11 cellular contexts compared by ENCODE assay signal in genomic region chr17:45143101-45143670, GRCh38. TPM values are rescaled to one million over a fixed set of nuclear protein-coding genes. Genes with fewer than 3 reads are reported as not detected.
DNase-seq lines count a peak whose midpoint lies in the region; ATAC-seq and TF ChIP-seq lines count a peak whose summit lies in the region.
"Had no signal": no experiment of that assay in that cellular context is flagged by ENCODE, and none has a peak within 500 bp of the region (broad histone marks: within the 10 kb centered on the region; RNA-seq: fewer than 3 reads in every experiment).

No MANE protein-coding gene starts in this region.

- H3K36me3 ChIP-seq in thyroid gland = no peaks in the 10 kb centered on the region

- peaks cover 3% of the 10 kb centered on the region for H3K36me3 Mint-ChIP-seq in activated CD8-positive, alpha-beta T cell treated with anti-CD3 and anti-CD28 coated beads for 36 hours (ENCODE audit: low read depth)
- peaks cover 5% of the 10 kb centered on the region for H3K36me3 Mint-ChIP-seq in activated CD8-positive, alpha-beta T cell treated with anti-CD3 and anti-CD28 coated beads, Interleukin-2, amount 10 ng/mL, durations not matched to agents 7 days and 5 days (ENCODE audit: low read depth)
- peaks cover 3% of the 10 kb centered on the region for H3K36me3 Mint-ChIP-seq in mesothelial cell of epicardium

- H3K4me3 Mint-ChIP-seq in activated CD8-positive, alpha-beta T cell treated with anti-CD3 and anti-CD28 coated beads for 36 hours = peak overlapping the region; percentile 62
- no peak overlapping the region for H3K4me3 Mint-ChIP-seq in activated CD8-positive, alpha-beta T cell treated with anti-CD3 and anti-CD28 coated beads, Interleukin-2, amount 10 ng/mL, durations not matched to agents 7 days and 5 days
- H3K4me3 Mint-ChIP-seq in mesothelial cell of epicardium = peak overlapping the region; percentile 68

- CTCF ChIA-PET in activated CD8-positive, alpha-beta T cell treated with anti-CD3 and anti-CD28 coated beads for 36 hours (lab: Charles Lee) = interaction anchor here (1.0 to 14.4 kb wide), 5 partner anchors 7 to 55 kb away, joined by 3 to 352 read pairs (median 6); partner anchors contain the start of gene ACBD4
- CTCF ChIA-PET in activated CD8-positive, alpha-beta T cell treated with anti-CD3 and anti-CD28 coated beads, Interleukin-2, amount 10 ng/mL, durations not matched to agents 7 days and 5 days (lab: Charles Lee) = interaction anchor here (1.7 to 3.7 kb wide), 3 partner anchors 8 to 54 kb away, joined by 6 to 52 read pairs (median 17); partner anchors contain the start of gene ACBD4

- no peak for TF ChIP-seq POLR2A in thyroid gland (IDR thresholded peaks at IDR 0.05)

- H3K27ac Mint-ChIP-seq in activated CD8-positive, alpha-beta T cell treated with anti-CD3 and anti-CD28 coated beads for 36 hours = peak overlapping the region; percentile 69
- H3K27ac Mint-ChIP-seq in activated CD8-positive, alpha-beta T cell treated with anti-CD3 and anti-CD28 coated beads, Interleukin-2, amount 10 ng/mL, durations not matched to agents 7 days and 5 days = no peak overlapping the region
- peak overlapping the region; percentile 94 for H3K27ac Mint-ChIP-seq in mesothelial cell of epicardium

- intact Hi-C loops in activated CD8-positive, alpha-beta T cell treated with anti-CD3 and anti-CD28 coated beads for 36 hours (cut with micrococcal nuclease) = no loop called here
- intact Hi-C loops in thyroid gland (cut with DNase I) = loop anchor here (10.0 kb wide), 1 partner anchor 242 kb away; no protein-coding TSS in a partner anchor

- H3K9me3 ChIP-seq in thyroid gland = no peaks in the 10 kb centered on the region
- H3K9me3 ChIP-seq: A549 had no signal

- POLR2A ChIA-PET in activated CD8-positive, alpha-beta T cell treated with anti-CD3 and anti-CD28 coated beads for 36 hours (lab: Charles Lee) = interaction anchor here (1.1 to 1.4 kb wide), 3 partner anchors 8 to 54 kb away, joined by 3 to 5 read pairs (median 4); partner anchors contain the start of genes ACBD4 and HEXIM2
- POLR2A ChIA-PET in activated CD8-positive, alpha-beta T cell treated with anti-CD3 and anti-CD28 coated beads, Interleukin-2, amount 10 ng/mL, durations not matched to agents 7 days and 5 days (lab: Charles Lee) = no interaction called here

- H3K27me3 Mint-ChIP-seq in activated CD8-positive, alpha-beta T cell treated with anti-CD3 and anti-CD28 coated beads for 36 hours = no peaks in the 10 kb centered on the region
- no peaks in the 10 kb centered on the region for H3K27me3 Mint-ChIP-seq in activated CD8-positive, alpha-beta T cell treated with anti-CD3 and anti-CD28 coated beads, Interleukin-2, amount 10 ng/mL, durations not matched to agents 7 days and 5 days (ENCODE audit: low read depth)
- H3K27me3 Mint-ChIP-seq in mesothelial cell of epicardium (ENCODE audit: low read depth) = no peaks in the 10 kb centered on the region

- no peak for ATAC-seq in activated CD8-positive, alpha-beta T cell treated with anti-CD3 and anti-CD28 coated beads for 36 hours
- no peak for ATAC-seq in activated CD8-positive, alpha-beta T cell treated with anti-CD3 and anti-CD28 coated beads, Interleukin-2, amount 10 ng/mL, durations not matched to agents 7 days and 5 days
- no peak for ATAC-seq in GM19023 (IDR thresholded peaks at IDR 0.05; ENCODE audit: unreplicated experiment)
- no peak for ATAC-seq in HG03135 (IDR thresholded peaks at IDR 0.05; ENCODE audit: unreplicated experiment)
- ATAC-seq: A549 had no signal

- H3K27ac ChIP-seq in cingulate gyrus (ENCODE audit: low read depth, low read length) (peak overlapping the region; percentile 91), thyroid gland (peak overlapping the region in 2 of 3 donors; percentile 86 to 88)

- H3K4me1 ChIP-seq in thyroid gland = peaks cover 6 to 29% of the 10 kb centered on the region in 2 donors

- no peak for TF ChIP-seq CTCF in activated CD8-positive, alpha-beta T cell treated with anti-CD3 and anti-CD28 coated beads for 36 hours (IDR thresholded peaks at IDR 0.05)
- no peak for TF ChIP-seq CTCF in mesothelial cell of epicardium (IDR thresholded peaks at IDR 0.05; ENCODE audit: unreplicated experiment)
- no peak for TF ChIP-seq CTCF in thyroid gland (IDR thresholded peaks at IDR 0.05)

- H3K27me3 ChIP-seq in thyroid gland = no peaks in the 10 kb centered on the region

- H3K4me1 Mint-ChIP-seq in activated CD8-positive, alpha-beta T cell treated with anti-CD3 and anti-CD28 coated beads for 36 hours (ENCODE audit: low read depth) = peaks cover 28% of the 10 kb centered on the region
- peaks cover 34% of the 10 kb centered on the region for H3K4me1 Mint-ChIP-seq in activated CD8-positive, alpha-beta T cell treated with anti-CD3 and anti-CD28 coated beads, Interleukin-2, amount 10 ng/mL, durations not matched to agents 7 days and 5 days (ENCODE audit: low read depth)
- peaks cover 23% of the 10 kb centered on the region for H3K4me1 Mint-ChIP-seq in mesothelial cell of epicardium

- H3K4me3 ChIP-seq in thyroid gland (replicated peaks in 1 of 3) = no peak overlapping the region
- H3K4me3 ChIP-seq: A549 had no signal

- DNase-seq in activated CD8-positive, alpha-beta T cell treated with anti-CD3 and anti-CD28 coated beads for 36 hours = no peak
- DNase-seq in activated CD8-positive, alpha-beta T cell treated with anti-CD3 and anti-CD28 coated beads, Interleukin-2, amount 10 ng/mL, durations not matched to agents 7 days and 5 days = no peak
- DNase-seq in mesothelial cell of epicardium (ENCODE audit: low spot score in 2 of 2, unreplicated experiment in 2 of 2) (no peak), thyroid gland (no peak), hippocampal formation (lab: John Stamatoyannopoulos, UW) (no peak)
- DNase-seq: activated gamma-delta T cell, SW 1271 had no signal

- no peaks in the 10 kb centered on the region for H3K9me3 Mint-ChIP-seq in activated CD8-positive, alpha-beta T cell treated with anti-CD3 and anti-CD28 coated beads for 36 hours
- no peaks in the 10 kb centered on the region for H3K9me3 Mint-ChIP-seq in activated CD8-positive, alpha-beta T cell treated with anti-CD3 and anti-CD28 coated beads, Interleukin-2, amount 10 ng/mL, durations not matched to agents 7 days and 5 days (ENCODE audit: insufficient read depth)
- H3K9me3 Mint-ChIP-seq in mesothelial cell of epicardium = no peaks in the 10 kb centered on the region

- 84 to 88% methylated on average over 13 of the region's 13 CpGs for WGBS in thyroid gland, 2 donors

RNA-seq across cellular contexts. Expression of gene HEXIM1, which starts 5.1 kb away (rescaled TPM):
- 10 to 100 TPM; 22.6 to 23.5 TPM for total RNA-seq in activated CD8-positive, alpha-beta T cell treated with anti-CD3 and anti-CD28 coated beads for 36 hours
- 10 to 100 TPM; 29.2 to 29.4 TPM for total RNA-seq in activated CD8-positive, alpha-beta T cell treated with anti-CD3 and anti-CD28 coated beads, Interleukin-2, amount 10 ng/mL, durations not matched to agents 7 days and 5 days
- total RNA-seq in mesothelial cell of epicardium (38.2 to 40.6 TPM (median 38.8 TPM) in 3 replicates), thyroid gland (10 to 100 TPM; 15.6 to 33.5 (median 18.4) TPM)

RNA-seq across cellular contexts. Expression of gene ACBD4, which starts 7.7 kb away (rescaled TPM):
- total RNA-seq in activated CD8-positive, alpha-beta T cell treated with anti-CD3 and anti-CD28 coated beads for 36 hours = 10 to 100 TPM; 12.4 to 12.6 TPM
- total RNA-seq in activated CD8-positive, alpha-beta T cell treated with anti-CD3 and anti-CD28 coated beads, Interleukin-2, amount 10 ng/mL, durations not matched to agents 7 days and 5 days = 10 to 100 TPM in 1 of 2 experiments, 1 to 10 TPM in 1; 10.0 to 12.5 TPM
- total RNA-seq in mesothelial cell of epicardium (17.0 to 17.4 TPM (median 17.4 TPM) in 3 replicates), thyroid gland (10 to 100 TPM; 16.7 to 20.4 (median 17.7) TPM)

RNA-seq across cellular contexts. Expression of gene PLCD3, which starts 10.9 kb away (rescaled TPM):
- 1 to 10 TPM; 3.9 to 6.6 TPM for total RNA-seq in activated CD8-positive, alpha-beta T cell treated with anti-CD3 and anti-CD28 coated beads for 36 hours
- 1 to 10 TPM; 4.3 to 4.6 TPM for total RNA-seq in activated CD8-positive, alpha-beta T cell treated with anti-CD3 and anti-CD28 coated beads, Interleukin-2, amount 10 ng/mL, durations not matched to agents 7 days and 5 days
- total RNA-seq in mesothelial cell of epicardium (46.6 to 54.0 TPM (median 52.6 TPM) in 3 replicates), thyroid gland (10 to 100 TPM in 3 of 4 donors, 1 to 10 TPM in 1; 8.6 to 24.8 (median 16.9) TPM)

RNA-seq across cellular contexts. Expression of gene HEXIM2, which starts 18.5 kb away (rescaled TPM):
- 1 to 10 TPM; 4.1 to 4.2 TPM for total RNA-seq in activated CD8-positive, alpha-beta T cell treated with anti-CD3 and anti-CD28 coated beads for 36 hours
- 1 to 10 TPM; 7.8 to 8.8 TPM for total RNA-seq in activated CD8-positive, alpha-beta T cell treated with anti-CD3 and anti-CD28 coated beads, Interleukin-2, amount 10 ng/mL, durations not matched to agents 7 days and 5 days
- total RNA-seq in mesothelial cell of epicardium = 6.5 to 9.6 TPM (median 7.7 TPM) in 3 replicates
- total RNA-seq in thyroid gland = 10 to 100 TPM in 2 of 4 donors, 1 to 10 TPM in 2; 3.9 to 16.3 (median 10.0) TPM
